ENCODE assay signal across 1 cellular context in the genomic region with DNA sequence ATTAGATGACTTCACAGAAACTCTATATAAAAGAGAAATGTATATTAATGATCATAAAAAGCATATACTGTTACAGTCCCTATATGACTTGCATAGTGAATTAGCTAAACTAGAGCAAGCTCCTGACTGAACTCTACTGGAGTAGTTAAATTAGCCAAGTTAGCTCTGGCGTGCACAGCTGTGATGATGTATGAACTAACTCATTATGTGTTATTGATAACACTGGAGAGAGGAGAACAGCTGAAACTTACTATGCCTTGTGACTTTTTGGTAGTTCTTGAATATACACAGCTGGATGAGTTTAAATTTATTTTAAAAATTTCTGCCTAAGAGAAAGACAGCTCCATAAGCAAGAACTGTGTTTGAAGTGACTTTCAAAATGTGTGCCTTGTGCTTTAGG.
TF ChIP-seq lines count a peak whose summit lies in the region.

No MANE protein-coding gene starts in this region.

TF ChIP-seq in IMR-90, 13 proteins besides CTCF, POLR2A, EP300 and RAD21:
- TF ChIP-seq, protein P1, sequence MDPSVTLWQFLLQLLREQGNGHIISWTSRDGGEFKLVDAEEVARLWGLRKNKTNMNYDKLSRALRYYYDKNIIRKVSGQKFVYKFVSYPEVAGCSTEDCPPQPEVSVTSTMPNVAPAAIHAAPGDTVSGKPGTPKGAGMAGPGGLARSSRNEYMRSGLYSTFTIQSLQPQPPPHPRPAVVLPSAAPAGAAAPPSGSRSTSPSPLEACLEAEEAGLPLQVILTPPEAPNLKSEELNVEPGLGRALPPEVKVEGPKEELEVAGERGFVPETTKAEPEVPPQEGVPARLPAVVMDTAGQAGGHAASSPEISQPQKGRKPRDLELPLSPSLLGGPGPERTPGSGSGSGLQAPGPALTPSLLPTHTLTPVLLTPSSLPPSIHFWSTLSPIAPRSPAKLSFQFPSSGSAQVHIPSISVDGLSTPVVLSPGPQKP (IDR thresholded peaks at IDR 0.05; ENCODE audit: borderline replicate concordance, low read depth, low read length), result no peak
- no peak for TF ChIP-seq CHD1 (IDR thresholded peaks at IDR 0.05; ENCODE audit: low read depth, low read length)
- no peak for TF ChIP-seq BHLHE40 (IDR thresholded peaks at IDR 0.05; ENCODE audit: low read depth, low read length)
- no peak for TF ChIP-seq CEBPB (IDR thresholded peaks at IDR 0.05; ENCODE audit: low read depth, low read length)
- TF ChIP-seq SMC3 (IDR thresholded peaks at IDR 0.05; ENCODE audit: low read depth, low read length), result no peak
- no peak for TF ChIP-seq MAZ (IDR thresholded peaks at IDR 0.05; ENCODE audit: borderline replicate concordance, low read depth, low read length)
- no peak for TF ChIP-seq FOS (IDR thresholded peaks at IDR 0.05; ENCODE audit: low read depth, low read length)
- TF ChIP-seq MAFK (IDR thresholded peaks at IDR 0.05; ENCODE audit: low read depth, low read length), result no peak
- TF ChIP-seq RCOR1 (IDR thresholded peaks at IDR 0.05; ENCODE audit: insufficient replicate concordance, low read length), result no peak
- TF ChIP-seq MXI1 (IDR thresholded peaks at IDR 0.05; ENCODE audit: borderline replicate concordance, low read depth, low read length), result no peak
